ENCODE assay signal across 15 cellular contexts in genomic region chr6:51459958-51460357, GRCh38.
A peak's percentile ranks its signal among the peaks of the same experiment; 100 is the strongest.
DNase-seq lines count a peak whose midpoint lies in the region; ATAC-seq and TF ChIP-seq lines count a peak whose summit lies in the region.
"Had no signal": no experiment of that assay in that cellular context is flagged by ENCODE, and none has a peak within 500 bp of the region (broad histone marks: within the 10 kb centered on the region; RNA-seq: fewer than 3 reads in every experiment).

No MANE protein-coding gene starts in this region.

- peaks cover 3% of the 10 kb centered on the region for H3K27me3 Mint-ChIP-seq in progenitor cell of endocrine pancreas

- no peaks in the 10 kb centered on the region for H4K20me1 ChIP-seq in BLaER1

- no peak for TF ChIP-seq EP300 in tibial nerve (IDR thresholded peaks at IDR 0.05)

- peaks cover 2% of the 10 kb centered on the region for H3K4me1 Mint-ChIP-seq in progenitor cell of endocrine pancreas (ENCODE audit: low read depth)

- H3K4me1 ChIP-seq in BLaER1 (peaks cover 7% of the 10 kb centered on the region; the same call in 1 of the 2 replicates), tibial nerve (no peaks in the 10 kb centered on the region)

- no peak overlapping the region for H3K4me3 Mint-ChIP-seq in progenitor cell of endocrine pancreas (ENCODE audit: low read depth)
- H3K4me3 Mint-ChIP-seq: GM23338 had no signal

- no peak overlapping the region for H3K27ac Mint-ChIP-seq in progenitor cell of endocrine pancreas
- H3K27ac Mint-ChIP-seq: GM23338 had no signal

- no peak for TF ChIP-seq CTCF in tibial nerve (IDR thresholded peaks at IDR 0.05)
- TF ChIP-seq CTCF in progenitor cell of endocrine pancreas (IDR thresholded peaks at IDR 0.05; ENCODE audit: unreplicated experiment), result no peak

- no peaks in the 10 kb centered on the region for H3K27me3 ChIP-seq in BLaER1
- no peaks in the 10 kb centered on the region for H3K27me3 ChIP-seq in tibial nerve

- H3K36me3 ChIP-seq in BLaER1, result no peaks in the 10 kb centered on the region
- no peaks in the 10 kb centered on the region for H3K36me3 ChIP-seq in tibial nerve

- DNase-seq in GM19238 (ENCODE audit: insufficient read length, low spot score), result peak; percentile 5
- no peak for DNase-seq in tibial nerve (ENCODE audit: low spot score in 2 of 2)
- DNase-seq in progenitor cell of endocrine pancreas (ENCODE audit: low spot score, unreplicated experiment), result no peak
- DNase-seq in activated CD4-positive, alpha-beta T cell treated with anti-CD3 and anti-CD28 coated beads for 4 hours, result no peak
- DNase-seq in HuH-7.5 (ENCODE audit: low spot score), result no peak
- DNase-seq: central memory CD4-positive, alpha-beta T cell; left cardiac atrium; NCI-H82; nucleus accumbens; stimulated activated CD4-positive, alpha-beta T cell treated with anti-CD3 and anti-CD28 coated beads, Interleukin-2, amount 100 ng/mL, for 24 hours had no signal

- no peaks in the 10 kb centered on the region for H3K9me3 ChIP-seq in BLaER1
- no peaks in the 10 kb centered on the region for H3K9me3 ChIP-seq in tibial nerve

- H3K9me3 Mint-ChIP-seq in progenitor cell of endocrine pancreas (ENCODE audit: low read depth), result no peaks in the 10 kb centered on the region
- H3K9me3 Mint-ChIP-seq: GM23338 had no signal

- ATAC-seq in HG02623 (IDR thresholded peaks at IDR 0.05; ENCODE audit: unreplicated experiment) (peak; percentile 93), HG03432 (IDR thresholded peaks at IDR 0.05; ENCODE audit: unreplicated experiment) (peak; percentile 97)
- ATAC-seq: GM23338, left cardiac atrium had no signal

- peak overlapping the region; percentile 39; the same call in 1 of the 2 replicates for H3K4me2 ChIP-seq in BLaER1
- H3K4me2 ChIP-seq: GM23338 had no signal

- H3K27ac ChIP-seq in BLaER1 (no peak overlapping the region), tibial nerve (no peak overlapping the region)
- H3K27ac ChIP-seq: 22Rv1 had no signal

- no peak for TF ChIP-seq POLR2A in tibial nerve (IDR thresholded peaks at IDR 0.05)

- no peaks in the 10 kb centered on the region for H3K36me3 Mint-ChIP-seq in progenitor cell of endocrine pancreas (ENCODE audit: insufficient read depth)

- 20 to 22% methylated on average over 2 of the region's 2 CpGs for WGBS in tibial nerve, 2 donors

- no peak overlapping the region for H3K9ac ChIP-seq in BLaER1

- no peak overlapping the region for H3K4me3 ChIP-seq in BLaER1
- no peak overlapping the region for H3K4me3 ChIP-seq in tibial nerve
- H3K4me3 ChIP-seq: GM23338 had no signal
